In genomic region chr13:44484562-44485164, GRCh38 we compare ENCODE assay signal across 12 cellular contexts.
DNase-seq lines count a peak whose midpoint lies in the region; ATAC-seq, FAIRE-seq and TF ChIP-seq lines count a peak whose summit lies in the region.
"Had no signal": no experiment of that assay in that cellular context is flagged by ENCODE, and none has a peak within 500 bp of the region (broad histone marks: within the 10 kb centered on the region; RNA-seq: fewer than 3 reads in every experiment).

No MANE protein-coding gene starts in this region.

- H3K27me3 ChIP-seq in naive thymus-derived CD4-positive, alpha-beta T cell (ENCODE audit: control insufficient read depth in 2 of 2, insufficient read depth in 2 of 2, low read length in 2 of 2), result no peaks in the 10 kb centered on the region
- H3K27me3 ChIP-seq in Peyer's patch, result no peaks in the 10 kb centered on the region

- H3K4me1 Mint-ChIP-seq in WTC11, result peaks cover 6% of the 10 kb centered on the region
- H3K4me1 Mint-ChIP-seq in naive thymus-derived CD4-positive, alpha-beta T cell, result peaks cover 6 to 25% (median 14%) of the 10 kb centered on the region in 7 donors
- H3K4me1 Mint-ChIP-seq: nephron had no signal

- no peaks in the 10 kb centered on the region for H3K9me3 ChIP-seq in naive thymus-derived CD4-positive, alpha-beta T cell (ENCODE audit: control insufficient read depth in 2 of 3, low read length in 3 of 3)
- no peaks in the 10 kb centered on the region for H3K9me3 ChIP-seq in Peyer's patch

- ATAC-seq in GM21529 (IDR thresholded peaks at IDR 0.05; ENCODE audit: unreplicated experiment), result peak; percentile 51
- ATAC-seq in WTC11, result no peak
- ATAC-seq in naive thymus-derived CD4-positive, alpha-beta T cell, result no peak
- ATAC-seq: Panc1 had no signal

- intact Hi-C loops in naive thymus-derived CD4-positive, alpha-beta T cell (cut with micrococcal nuclease), result loop anchor here (1.0 to 5.0 kb wide), 4 partner anchors 91 to 823 kb away; no protein-coding TSS in a partner anchor

- H3K4me1 ChIP-seq in naive thymus-derived CD4-positive, alpha-beta T cell (ENCODE audit: control insufficient read depth in 2 of 2, insufficient read depth in 2 of 2, low read length in 2 of 2), result peaks cover 7 to 16% of the 10 kb centered on the region in 2 donors
- peaks cover 0 to 5% (median 0%) of the 10 kb centered on the region in 4 donors for H3K4me1 ChIP-seq in Peyer's patch

- CTCF ChIA-PET in WTC11 (lab: Charles Lee), result interaction anchor here (0.7 to 3.2 kb wide), 12 partner anchors 8 to 399 kb away, joined by 3 to 23 read pairs (median 4); no protein-coding TSS in a partner anchor
- CTCF ChIA-PET in naive thymus-derived CD4-positive, alpha-beta T cell (lab: Charles Lee), result interaction anchor here (0.6 to 3.5 kb wide), 11 partner anchors 11 to 755 kb away, joined by 3 to 35 read pairs (median 3); no protein-coding TSS in a partner anchor

- H3K36me3 ChIP-seq in naive thymus-derived CD4-positive, alpha-beta T cell (ENCODE audit: control insufficient read depth in 2 of 3, insufficient read depth in 3 of 3, low read length in 3 of 3), result no peaks in the 10 kb centered on the region
- H3K36me3 ChIP-seq in Peyer's patch, result no peaks in the 10 kb centered on the region

- no peak for TF ChIP-seq CTCF in WTC11 (IDR thresholded peaks at IDR 0.05)
- TF ChIP-seq CTCF in Peyer's patch (IDR thresholded peaks at IDR 0.05), result no peak

- H3K36me3 Mint-ChIP-seq in WTC11, result no peaks in the 10 kb centered on the region
- H3K36me3 Mint-ChIP-seq in naive thymus-derived CD4-positive, alpha-beta T cell, result no peaks in the 10 kb centered on the region

- 0 out of 2 replicates have a peak overlapping the region, but pooled peaks have one; percentile 10 for H3K27ac Mint-ChIP-seq in WTC11
- peak overlapping the region in 8 of 9 donors; percentile 1 to 73 (median 52) for H3K27ac Mint-ChIP-seq in naive thymus-derived CD4-positive, alpha-beta T cell
- H3K27ac Mint-ChIP-seq: nephron had no signal

- POLR2A ChIA-PET in WTC11 (lab: Charles Lee), result interaction anchor here (1.1 kb wide), 1 partner anchor 48 kb away, joined by 3 read pairs; no protein-coding TSS in a partner anchor
- POLR2A ChIA-PET in naive thymus-derived CD4-positive, alpha-beta T cell (lab: Charles Lee), result interaction anchor here (0.6 kb wide), 1 partner anchor 339 kb away, joined by 5 read pairs; no protein-coding TSS in a partner anchor

- FAIRE-seq in GM12892 (lab: Jason Lieb, UNC), result peak; percentile 61

- no peaks in the 10 kb centered on the region for H3K9me3 Mint-ChIP-seq in WTC11
- H3K9me3 Mint-ChIP-seq in naive thymus-derived CD4-positive, alpha-beta T cell, result no peaks in the 10 kb centered on the region
- H3K9me3 Mint-ChIP-seq: nephron had no signal

- peak overlapping the region; percentile 22 for H3K27ac ChIP-seq in naive thymus-derived CD4-positive, alpha-beta T cell (ENCODE audit: low read depth, low read length)
- H3K27ac ChIP-seq in Peyer's patch, result no peak overlapping the region
- H3K27ac ChIP-seq: epithelial cell of prostate had no signal

- no peaks in the 10 kb centered on the region for H3K27me3 Mint-ChIP-seq in WTC11 (ENCODE audit: low read depth)
- no peaks in the 10 kb centered on the region for H3K27me3 Mint-ChIP-seq in naive thymus-derived CD4-positive, alpha-beta T cell

- H3K4me3 ChIP-seq in naive thymus-derived CD4-positive, alpha-beta T cell (ENCODE audit: low read length), result peak overlapping the region; percentile 38
- no peak overlapping the region for H3K4me3 ChIP-seq in Peyer's patch

- no peak overlapping the region for H3K4me3 Mint-ChIP-seq in WTC11
- H3K4me3 Mint-ChIP-seq in naive thymus-derived CD4-positive, alpha-beta T cell, result peak overlapping the region; percentile 13 to 77 (median 72)
- H3K4me3 Mint-ChIP-seq: nephron had no signal

- DNase-seq in GM12892 (ENCODE audit: insufficient read length) (no peak), WTC11 (ENCODE audit: low spot score) (no peak), cortex of kidney (lab: John Stamatoyannopoulos, UW) (no peak), Peyer's patch (no peak)
- DNase-seq in naive thymus-derived CD4-positive, alpha-beta T cell, result no peak
- DNase-seq in activated effector memory CD4-positive, alpha-beta T cell treated with Interleukin-2 at 50 U/mL for 16 hours, result no peak
- DNase-seq: amniotic stem cell, NCI-H146 had no signal

- TF ChIP-seq POLR2A in GM12892 (IDR thresholded peaks at IDR 0.05; ENCODE audit: low read depth, low read length), result no peak
- TF ChIP-seq POLR2A in Peyer's patch (IDR thresholded peaks at IDR 0.05), result no peak

TF ChIP-seq in WTC11, 78 proteins besides CTCF, POLR2A, EP300 and RAD21:
- TF ChIP-seq SOX15 (CRISPR knock-in tag; IDR thresholded peaks at IDR 0.05), result no peak
- no peak for TF ChIP-seq IRF2 (CRISPR knock-in tag; IDR thresholded peaks at IDR 0.05; ENCODE audit: borderline replicate concordance, low read depth)
- TF ChIP-seq MXD4 (CRISPR knock-in tag; IDR thresholded peaks at IDR 0.05; ENCODE audit: borderline replicate concordance), result no peak
- TF ChIP-seq E2F4 (CRISPR knock-in tag; IDR thresholded peaks at IDR 0.05; ENCODE audit: borderline replicate concordance, low read depth), result no peak
- TF ChIP-seq, protein P1, sequence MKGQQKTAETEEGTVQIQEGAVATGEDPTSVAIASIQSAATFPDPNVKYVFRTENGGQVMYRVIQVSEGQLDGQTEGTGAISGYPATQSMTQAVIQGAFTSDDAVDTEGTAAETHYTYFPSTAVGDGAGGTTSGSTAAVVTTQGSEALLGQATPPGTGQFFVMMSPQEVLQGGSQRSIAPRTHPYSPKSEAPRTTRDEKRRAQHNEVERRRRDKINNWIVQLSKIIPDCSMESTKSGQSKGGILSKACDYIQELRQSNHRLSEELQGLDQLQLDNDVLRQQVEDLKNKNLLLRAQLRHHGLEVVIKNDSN (CRISPR knock-in tag; IDR thresholded peaks at IDR 0.05), result no peak
- no peak for TF ChIP-seq ATF3 (CRISPR knock-in tag; conservative IDR thresholded peaks at IDR 0.05)
- TF ChIP-seq, protein P2, sequence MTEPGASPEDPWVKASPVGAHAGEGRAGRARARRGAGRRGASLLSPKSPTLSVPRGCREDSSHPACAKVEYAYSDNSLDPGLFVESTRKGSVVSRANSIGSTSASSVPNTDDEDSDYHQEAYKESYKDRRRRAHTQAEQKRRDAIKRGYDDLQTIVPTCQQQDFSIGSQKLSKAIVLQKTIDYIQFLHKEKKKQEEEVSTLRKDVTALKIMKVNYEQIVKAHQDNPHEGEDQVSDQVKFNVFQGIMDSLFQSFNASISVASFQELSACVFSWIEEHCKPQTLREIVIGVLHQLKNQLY (CRISPR knock-in tag; IDR thresholded peaks at IDR 0.05), result no peak
- TF ChIP-seq MYBL2 (CRISPR knock-in tag; IDR thresholded peaks at IDR 0.05), result no peak
- TF ChIP-seq MAX (CRISPR knock-in tag; IDR thresholded peaks at IDR 0.05), result no peak
- TF ChIP-seq FOXJ3 (CRISPR knock-in tag; IDR thresholded peaks at IDR 0.05; ENCODE audit: borderline replicate concordance), result no peak
- TF ChIP-seq FOXK1 (CRISPR knock-in tag; IDR thresholded peaks at IDR 0.05), result no peak
- no peak for TF ChIP-seq EMX1 (CRISPR knock-in tag; IDR thresholded peaks at IDR 0.05)
- no peak for TF ChIP-seq ZNF317 (CRISPR knock-in tag; IDR thresholded peaks at IDR 0.05; ENCODE audit: borderline replicate concordance, low read depth)
- TF ChIP-seq JAZF1 (CRISPR knock-in tag; IDR thresholded peaks at IDR 0.05), result no peak
- TF ChIP-seq TCF7 (CRISPR knock-in tag; IDR thresholded peaks at IDR 0.05; ENCODE audit: low read depth), result no peak
